ENCODE assay signal across 1 cellular context in the genomic region with DNA sequence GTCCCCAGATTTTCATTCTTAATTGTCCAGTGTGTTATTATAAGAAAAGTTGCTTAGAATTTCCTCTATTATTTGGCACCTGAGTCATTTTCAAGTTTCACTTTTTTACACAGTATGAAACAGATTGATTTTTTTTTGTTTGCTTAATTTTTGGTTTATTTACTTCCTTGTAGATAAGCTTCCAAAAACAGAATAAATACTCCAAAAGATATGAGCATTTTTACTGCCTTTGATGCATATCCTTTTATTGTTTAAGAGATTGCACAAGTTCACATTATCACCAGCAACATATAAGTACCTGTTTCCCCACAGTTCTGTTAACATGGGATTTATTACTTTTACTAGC.
TF ChIP-seq lines count a peak whose summit lies in the region.

No MANE protein-coding gene starts in this region.

TF ChIP-seq in HepG2, 621 proteins besides CTCF, POLR2A, EP300 and RAD21 (continued from another document):
- TF ChIP-seq TBP (CRISPR knock-in tag; IDR thresholded peaks at IDR 0.05) = no peak
- TF ChIP-seq ZBTB39 (CRISPR knock-in tag; IDR thresholded peaks at IDR 0.05) = no peak
- 0 out of 2 replicates have a peak, but pooled peaks have one; percentile 61 for TF ChIP-seq NKX3-1 (CRISPR knock-in tag; IDR thresholded peaks at IDR 0.05)
- TF ChIP-seq WIZ (CRISPR knock-in tag; IDR thresholded peaks at IDR 0.05) = no peak
- 0 out of 2 replicates have a peak, but pooled peaks have one; percentile 19 for TF ChIP-seq ATF1 (CRISPR knock-in tag; IDR thresholded peaks at IDR 0.05)
- TF ChIP-seq, protein P1, sequence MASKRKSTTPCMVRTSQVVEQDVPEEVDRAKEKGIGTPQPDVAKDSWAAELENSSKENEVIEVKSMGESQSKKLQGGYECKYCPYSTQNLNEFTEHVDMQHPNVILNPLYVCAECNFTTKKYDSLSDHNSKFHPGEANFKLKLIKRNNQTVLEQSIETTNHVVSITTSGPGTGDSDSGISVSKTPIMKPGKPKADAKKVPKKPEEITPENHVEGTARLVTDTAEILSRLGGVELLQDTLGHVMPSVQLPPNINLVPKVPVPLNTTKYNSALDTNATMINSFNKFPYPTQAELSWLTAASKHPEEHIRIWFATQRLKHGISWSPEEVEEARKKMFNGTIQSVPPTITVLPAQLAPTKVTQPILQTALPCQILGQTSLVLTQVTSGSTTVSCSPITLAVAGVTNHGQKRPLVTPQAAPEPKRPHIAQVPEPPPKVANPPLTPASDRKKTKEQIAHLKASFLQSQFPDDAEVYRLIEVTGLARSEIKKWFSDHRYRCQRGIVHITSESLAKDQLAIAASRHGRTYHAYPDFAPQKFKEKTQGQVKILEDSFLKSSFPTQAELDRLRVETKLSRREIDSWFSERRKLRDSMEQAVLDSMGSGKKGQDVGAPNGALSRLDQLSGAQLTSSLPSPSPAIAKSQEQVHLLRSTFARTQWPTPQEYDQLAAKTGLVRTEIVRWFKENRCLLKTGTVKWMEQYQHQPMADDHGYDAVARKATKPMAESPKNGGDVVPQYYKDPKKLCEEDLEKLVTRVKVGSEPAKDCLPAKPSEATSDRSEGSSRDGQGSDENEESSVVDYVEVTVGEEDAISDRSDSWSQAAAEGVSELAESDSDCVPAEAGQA (IDR thresholded peaks at IDR 0.05; ENCODE audit: low read depth) = no peak
- TF ChIP-seq, protein P1 (CRISPR knock-in tag; IDR thresholded peaks at IDR 0.05; ENCODE audit: borderline replicate concordance) = no peak
- no peak for TF ChIP-seq ZNF180 (CRISPR knock-in tag; IDR thresholded peaks at IDR 0.05; ENCODE audit: borderline replicate concordance, low read depth)
- peak; percentile 91 for TF ChIP-seq ELF3 (CRISPR knock-in tag; IDR thresholded peaks at IDR 0.05)
- TF ChIP-seq ZNF724P (CRISPR knock-in tag; IDR thresholded peaks at IDR 0.05; ENCODE audit: borderline replicate concordance) = no peak
- TF ChIP-seq RXRB (CRISPR knock-in tag; IDR thresholded peaks at IDR 0.05; ENCODE audit: borderline replicate concordance) = peak; percentile 49; the same call in 1 of the 2 replicates
- TF ChIP-seq ZNF619 (CRISPR knock-in tag; IDR thresholded peaks at IDR 0.05) = no peak
- TF ChIP-seq CEBPG (CRISPR knock-in tag; IDR thresholded peaks at IDR 0.05) = peak; percentile 84
- 0 out of 2 replicates have a peak, but pooled peaks have one; percentile 18 for TF ChIP-seq GFI1 (CRISPR knock-in tag; IDR thresholded peaks at IDR 0.05; ENCODE audit: borderline replicate concordance)
- no peak for TF ChIP-seq DRAP1 (CRISPR knock-in tag; IDR thresholded peaks at IDR 0.05)
- TF ChIP-seq NFIC (IDR thresholded peaks at IDR 0.05; ENCODE audit: low read length) = peak; percentile 88
- TF ChIP-seq NR2F2 (IDR thresholded peaks at IDR 0.05; ENCODE audit: borderline replicate concordance, low read depth) = peak; percentile 35; the same call in 1 of the 2 replicates
- TF ChIP-seq FOXP4 (CRISPR knock-in tag; IDR thresholded peaks at IDR 0.05) = peak; percentile 51
- TF ChIP-seq NR2F6 (IDR thresholded peaks at IDR 0.05) = peak; percentile 74
- TF ChIP-seq NR2F6 (CRISPR knock-in tag; IDR thresholded peaks at IDR 0.05) = 0 out of 2 replicates have a peak, but pooled peaks have one; percentile 51
- no peak for TF ChIP-seq PHF21A (CRISPR knock-in tag; IDR thresholded peaks at IDR 0.05)
- peak; percentile 70; the same call in 1 of the 2 replicates for TF ChIP-seq CEBPB (IDR thresholded peaks at IDR 0.05; ENCODE audit: borderline replicate concordance, low read depth, low read length)
- TF ChIP-seq ISL2 (CRISPR knock-in tag; IDR thresholded peaks at IDR 0.05) = peak; percentile 90; the same call in 1 of the 2 replicates
- TF ChIP-seq RARA (CRISPR knock-in tag; IDR thresholded peaks at IDR 0.05) = peak; percentile 58
- no peak for TF ChIP-seq STAT5B (CRISPR knock-in tag; IDR thresholded peaks at IDR 0.05)
- TF ChIP-seq CREM (IDR thresholded peaks at IDR 0.05) = peak; percentile 85
- no peak for TF ChIP-seq CREM (CRISPR knock-in tag; IDR thresholded peaks at IDR 0.05)
- TF ChIP-seq FOXJ3 (CRISPR knock-in tag; IDR thresholded peaks at IDR 0.05; ENCODE audit: borderline replicate concordance) = peak; percentile 64; the same call in 1 of the 2 replicates
- TF ChIP-seq KLF16 (CRISPR knock-in tag; IDR thresholded peaks at IDR 0.05) = peak in 1 of 2 experiments; percentile 57; a peak in 1 of 4 replicates
- TF ChIP-seq HNF4A (CRISPR knock-in tag; IDR thresholded peaks at IDR 0.05) = peak; percentile 29; the same call in 1 of the 2 replicates
